1 cellular context compared by ENCODE assay signal in the genomic region with DNA sequence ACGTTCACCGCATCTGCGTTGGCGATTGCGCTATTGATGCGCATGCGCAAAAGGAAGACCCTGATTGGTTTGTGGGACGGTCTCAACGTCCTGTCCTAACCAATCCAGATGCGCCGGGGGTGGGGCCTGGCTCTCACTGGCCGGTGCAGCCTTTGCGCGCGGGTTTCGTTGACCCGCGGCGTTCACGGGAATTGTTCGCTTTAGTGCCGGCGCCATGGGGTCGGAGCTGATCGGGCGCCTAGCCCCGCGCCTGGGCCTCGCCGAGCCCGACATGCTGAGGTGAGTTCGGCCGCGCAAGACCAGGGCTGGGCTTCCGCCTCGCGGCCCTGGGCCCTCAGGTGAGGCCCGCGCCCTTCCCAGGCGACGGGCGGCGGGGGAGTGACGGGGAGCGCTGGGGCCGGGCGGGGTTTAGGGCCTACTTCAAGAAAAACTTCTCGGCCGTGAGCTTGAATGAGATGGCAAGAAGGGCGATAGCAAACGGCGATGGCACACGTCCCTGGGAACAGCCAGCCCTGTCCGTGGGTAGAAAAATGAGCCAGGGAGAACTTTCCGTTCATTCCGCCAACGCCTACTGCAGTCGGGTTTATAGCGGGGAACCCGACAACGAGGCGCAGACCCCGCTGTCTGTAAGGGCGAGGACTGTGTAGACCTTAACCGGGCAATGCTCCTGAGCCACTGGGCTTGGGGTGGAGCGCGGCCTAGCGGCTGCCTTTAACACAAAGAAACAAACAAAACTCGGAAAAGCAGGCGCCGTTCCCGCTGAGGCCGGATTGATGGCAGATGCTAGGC.
TF ChIP-seq lines count a peak whose summit lies in the region.

A gene with protein sequence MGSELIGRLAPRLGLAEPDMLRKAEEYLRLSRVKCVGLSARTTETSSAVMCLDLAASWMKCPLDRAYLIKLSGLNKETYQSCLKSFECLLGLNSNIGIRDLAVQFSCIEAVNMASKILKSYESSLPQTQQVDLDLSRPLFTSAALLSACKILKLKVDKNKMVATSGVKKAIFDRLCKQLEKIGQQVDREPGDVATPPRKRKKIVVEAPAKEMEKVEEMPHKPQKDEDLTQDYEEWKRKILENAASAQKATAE (plus strand): TSS at position 168 of the 789 bp plus-strand sequence. CDS start 47 bp downstream, at position 215.

TF ChIP-seq in GM12878, 131 proteins besides CTCF, POLR2A, EP300 and RAD21 (continued from another document):
- TF ChIP-seq ZBTB4 (CRISPR knock-in tag; IDR thresholded peaks at IDR 0.05), result no peak
- peak; percentile 51; the same call in 2 of the 3 replicates for TF ChIP-seq POU2F2 (IDR thresholded peaks at IDR 0.05; ENCODE audit: borderline replicate concordance, low read depth, low read length)
- peak; percentile 90 for TF ChIP-seq CHD2 (IDR thresholded peaks at IDR 0.05; ENCODE audit: borderline replicate concordance, low read depth, low read length)
- peak; percentile 94 for TF ChIP-seq E2F4 (IDR thresholded peaks at IDR 0.05; ENCODE audit: low read depth, low read length)
- TF ChIP-seq PAX5 (IDR thresholded peaks at IDR 0.05; ENCODE audit: borderline replicate concordance, low read depth, low read length), result no peak
- peak; percentile 100 for TF ChIP-seq NKRF (conservative IDR thresholded peaks at IDR 0.05)
- TF ChIP-seq SKIL (IDR thresholded peaks at IDR 0.05; ENCODE audit: low read depth, poor library complexity, severe bottlenecking), result no peak
- TF ChIP-seq TAF1 (IDR thresholded peaks at IDR 0.05; ENCODE audit: borderline replicate concordance, low read depth, low read length), result peak; percentile 51; the same call in 1 of the 2 replicates
- TF ChIP-seq SMARCA5 (IDR thresholded peaks at IDR 0.05), result peak; percentile 47; the same call in 1 of the 2 replicates
- no peak for TF ChIP-seq ZNF622 (IDR thresholded peaks at IDR 0.05)
- TF ChIP-seq ZSCAN29 (IDR thresholded peaks at IDR 0.05), result peak; percentile 96
- peak; percentile 49; the same call in 1 of the 2 replicates for TF ChIP-seq EED (IDR thresholded peaks at IDR 0.05; ENCODE audit: low read depth)
- TF ChIP-seq ZNF687 (IDR thresholded peaks at IDR 0.05), result no peak
- TF ChIP-seq, protein P1, sequence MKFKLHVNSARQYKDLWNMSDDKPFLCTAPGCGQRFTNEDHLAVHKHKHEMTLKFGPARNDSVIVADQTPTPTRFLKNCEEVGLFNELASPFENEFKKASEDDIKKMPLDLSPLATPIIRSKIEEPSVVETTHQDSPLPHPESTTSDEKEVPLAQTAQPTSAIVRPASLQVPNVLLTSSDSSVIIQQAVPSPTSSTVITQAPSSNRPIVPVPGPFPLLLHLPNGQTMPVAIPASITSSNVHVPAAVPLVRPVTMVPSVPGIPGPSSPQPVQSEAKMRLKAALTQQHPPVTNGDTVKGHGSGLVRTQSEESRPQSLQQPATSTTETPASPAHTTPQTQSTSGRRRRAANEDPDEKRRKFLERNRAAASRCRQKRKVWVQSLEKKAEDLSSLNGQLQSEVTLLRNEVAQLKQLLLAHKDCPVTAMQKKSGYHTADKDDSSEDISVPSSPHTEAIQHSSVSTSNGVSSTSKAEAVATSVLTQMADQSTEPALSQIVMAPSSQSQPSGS (IDR thresholded peaks at IDR 0.05; ENCODE audit: low read length), result no peak
- TF ChIP-seq STAT3 (IDR thresholded peaks at IDR 0.05; ENCODE audit: low read depth, low read length), result no peak
- TF ChIP-seq ZZZ3 (IDR thresholded peaks at IDR 0.05; ENCODE audit: control insufficient read depth, insufficient read length, low read depth), result no peak
- TF ChIP-seq PKNOX1 (IDR thresholded peaks at IDR 0.05), result no peak
- TF ChIP-seq, protein P2, sequence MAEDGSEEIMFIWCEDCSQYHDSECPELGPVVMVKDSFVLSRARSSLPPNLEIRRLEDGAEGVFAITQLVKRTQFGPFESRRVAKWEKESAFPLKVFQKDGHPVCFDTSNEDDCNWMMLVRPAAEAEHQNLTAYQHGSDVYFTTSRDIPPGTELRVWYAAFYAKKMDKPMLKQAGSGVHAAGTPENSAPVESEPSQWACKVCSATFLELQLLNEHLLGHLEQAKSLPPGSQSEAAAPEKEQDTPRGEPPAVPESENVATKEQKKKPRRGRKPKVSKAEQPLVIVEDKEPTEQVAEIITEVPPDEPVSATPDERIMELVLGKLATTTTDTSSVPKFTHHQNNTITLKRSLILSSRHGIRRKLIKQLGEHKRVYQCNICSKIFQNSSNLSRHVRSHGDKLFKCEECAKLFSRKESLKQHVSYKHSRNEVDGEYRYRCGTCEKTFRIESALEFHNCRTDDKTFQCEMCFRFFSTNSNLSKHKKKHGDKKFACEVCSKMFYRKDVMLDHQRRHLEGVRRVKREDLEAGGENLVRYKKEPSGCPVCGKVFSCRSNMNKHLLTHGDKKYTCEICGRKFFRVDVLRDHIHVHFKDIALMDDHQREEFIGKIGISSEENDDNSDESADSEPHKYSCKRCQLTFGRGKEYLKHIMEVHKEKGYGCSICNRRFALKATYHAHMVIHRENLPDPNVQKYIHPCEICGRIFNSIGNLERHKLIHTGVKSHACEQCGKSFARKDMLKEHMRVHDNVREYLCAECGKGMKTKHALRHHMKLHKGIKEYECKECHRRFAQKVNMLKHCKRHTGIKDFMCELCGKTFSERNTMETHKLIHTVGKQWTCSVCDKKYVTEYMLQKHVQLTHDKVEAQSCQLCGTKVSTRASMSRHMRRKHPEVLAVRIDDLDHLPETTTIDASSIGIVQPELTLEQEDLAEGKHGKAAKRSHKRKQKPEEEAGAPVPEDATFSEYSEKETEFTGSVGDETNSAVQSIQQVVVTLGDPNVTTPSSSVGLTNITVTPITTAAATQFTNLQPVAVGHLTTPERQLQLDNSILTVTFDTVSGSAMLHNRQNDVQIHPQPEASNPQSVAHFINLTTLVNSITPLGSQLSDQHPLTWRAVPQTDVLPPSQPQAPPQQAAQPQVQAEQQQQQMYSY (CRISPR knock-in tag; IDR thresholded peaks at IDR 0.05), result no peak
- no peak for TF ChIP-seq IKZF2 (IDR thresholded peaks at IDR 0.05)
- TF ChIP-seq RCOR1 (conservative IDR thresholded peaks at IDR 0.05; ENCODE audit: low read depth, low read length), result no peak
- no peak for TF ChIP-seq MEF2A (IDR thresholded peaks at IDR 0.05; ENCODE audit: insufficient read depth, low read depth, low read length)
TF ChIP-seq in GM12878: peak in this region for 31.
